In genomic region chr1:100538935-100539835, GRCh38 we compare ENCODE assay signal across 8 cellular contexts. TPM values are rescaled to one million over a fixed set of nuclear protein-coding genes. Genes with fewer than 3 reads are reported as not detected.
A peak's percentile ranks its signal among the peaks of the same experiment; 100 is the strongest.
DNase-seq lines count a peak whose midpoint lies in the region; ATAC-seq and TF ChIP-seq lines count a peak whose summit lies in the region.

No MANE protein-coding gene starts in this region.

- H3K4me1 ChIP-seq in osteoblast (ENCODE audit: insufficient read depth, low read length), result peaks cover 11% of the 10 kb centered on the region

- H3K27ac Mint-ChIP-seq in activated T-cell treated with anti-CD3 and anti-CD28 coated beads, Interleukin-2, amount 50 U/mL, for 72 hours, result no peak overlapping the region

- H3K4me1 Mint-ChIP-seq in activated T-cell treated with anti-CD3 and anti-CD28 coated beads, Interleukin-2, amount 50 U/mL, for 72 hours (ENCODE audit: low read depth), result peaks cover 23% of the 10 kb centered on the region

- peak; percentile 41 for DNase-seq in EL
- DNase-seq in M059J (ENCODE audit: low read depth), result peak; percentile 35
- peak; percentile 44 to 52 for DNase-seq in activated T-cell treated with anti-CD3 and anti-CD28 coated beads, Interleukin-2, amount 50 U/mL, for 72 hours
- DNase-seq in germinal center (ENCODE audit: low spot score), result peak; percentile 49
- peak; percentile 90 for DNase-seq in osteoblast (ENCODE audit: insufficient read length, low spot score, missing footprints)
- no peak for DNase-seq in NCI-H2107 (lab: John Stamatoyannopoulos, UW)

- H3K4me3 ChIP-seq in osteoblast (ENCODE audit: insufficient read depth, low read length), result peak overlapping the region; percentile 65

- H3K27me3 ChIP-seq in osteoblast (ENCODE audit: insufficient read depth, low read length), result peaks cover 17% of the 10 kb centered on the region

- H3K27ac ChIP-seq in osteoblast (ENCODE audit: low read depth, low read length), result no peak overlapping the region

- no peaks in the 10 kb centered on the region for H3K9me3 ChIP-seq in osteoblast (ENCODE audit: low read depth, low read length)

- no peaks in the 10 kb centered on the region for H4K20me1 ChIP-seq in osteoblast (ENCODE audit: insufficient read depth, low read length)

- TF ChIP-seq CTCF in osteoblast (IDR thresholded peaks at IDR 0.05; ENCODE audit: extremely low read depth, low read depth, low read length), result peak; percentile 8

- no peaks in the 10 kb centered on the region for H3K36me3 ChIP-seq in osteoblast (ENCODE audit: insufficient read depth, low read length)

- H3K27me3 Mint-ChIP-seq in activated T-cell treated with anti-CD3 and anti-CD28 coated beads, Interleukin-2, amount 50 U/mL, for 72 hours (ENCODE audit: low read depth), result peaks cover 81% of the 10 kb centered on the region

- H3K9me3 Mint-ChIP-seq in activated T-cell treated with anti-CD3 and anti-CD28 coated beads, Interleukin-2, amount 50 U/mL, for 72 hours, result no peaks in the 10 kb centered on the region

- H3K4me3 Mint-ChIP-seq in activated T-cell treated with anti-CD3 and anti-CD28 coated beads, Interleukin-2, amount 50 U/mL, for 72 hours, result peak overlapping the region; percentile 77 to 84

- H3K79me2 ChIP-seq in osteoblast (ENCODE audit: insufficient read depth, low read length), result no peaks in the 10 kb centered on the region

- no peaks in the 10 kb centered on the region for H3K36me3 Mint-ChIP-seq in activated T-cell treated with anti-CD3 and anti-CD28 coated beads, Interleukin-2, amount 50 U/mL, for 72 hours (ENCODE audit: insufficient read depth in 2 of 2)

- peak; percentile 72 to 75 for ATAC-seq in activated T-cell treated with anti-CD3 and anti-CD28 coated beads, Interleukin-2, amount 50 U/mL, for 72 hours (replicated peaks in 1 of 2)
- ATAC-seq in GM19455 (IDR thresholded peaks at IDR 0.05; ENCODE audit: unreplicated experiment) (no peak), HG02588 (IDR thresholded peaks at IDR 0.05; ENCODE audit: unreplicated experiment) (no peak)

- peak overlapping the region; percentile 80 for H2AFZ ChIP-seq in osteoblast (ENCODE audit: low read length)

- peak overlapping the region; percentile 85 for H3K4me2 ChIP-seq in osteoblast (ENCODE audit: insufficient read depth, low read length)

RNA-seq across cellular contexts. Expression of gene GPR88, which starts 1.2 kb away (rescaled TPM):
- not detected in 2 replicates for total RNA-seq in M059J (2014; rRNA removed; shearing (Covaris generic))
- total RNA-seq in activated T-cell treated with anti-CD3 and anti-CD28 coated beads, Interleukin-2, amount 50 U/mL, for 72 hours, result not detected
- 0.72 and 0.88 TPM in 2 replicates for total RNA-seq in osteoblast

Comparison
In these comparisons a context has a peak if more than half of its experiments do, and no peak if none do; other contexts are left out.
1. ATAC-seq: peak in activated T-cell treated with anti-CD3 and anti-CD28 coated beads, Interleukin-2, amount 50 U/mL, for 72 hours (2 of 2); none in GM19455 (single experiment) and HG02588 (single experiment).